12 cellular contexts compared by ENCODE assay signal in genomic region chr6:144314003-144314485, GRCh38. TPM values are rescaled to one million over a fixed set of nuclear protein-coding genes. Genes with fewer than 3 reads are reported as not detected.
DNase-seq lines count a peak whose midpoint lies in the region; ATAC-seq, FAIRE-seq and TF ChIP-seq lines count a peak whose summit lies in the region.
"Had no signal": no experiment of that assay in that cellular context is flagged by ENCODE, and none has a peak within 500 bp of the region (broad histone marks: within the 10 kb centered on the region; RNA-seq: fewer than 3 reads in every experiment).

No MANE protein-coding gene starts in this region.

- POLR2A ChIA-PET in activated CD4-positive, alpha-beta T cell treated with anti-CD3 and anti-CD28 coated beads for 36 hours (lab: Charles Lee) = no interaction called here
- POLR2A ChIA-PET in HEK293T (lab: Yijun Ruan, JAX) = interaction anchor here (0.6 kb wide), 1 partner anchor 14 kb away, joined by 3 read pairs; no protein-coding TSS in a partner anchor

- no peak overlapping the region for H3K27ac Mint-ChIP-seq in astrocyte (ENCODE audit: unreplicated experiment)
- H3K27ac Mint-ChIP-seq in activated CD4-positive, alpha-beta T cell treated with anti-CD3 and anti-CD28 coated beads for 36 hours = no peak overlapping the region
- no peak overlapping the region for H3K27ac Mint-ChIP-seq in HFFc6
- H3K27ac Mint-ChIP-seq: memory B cell had no signal

- no peak for FAIRE-seq in astrocyte (lab: Jason Lieb, UNC)
- no peak for FAIRE-seq in pancreas (lab: Jason Lieb, UNC)
- FAIRE-seq: GM12878 had no signal

- peak overlapping the region; percentile 54 for H2AFZ ChIP-seq in astrocyte (ENCODE audit: low read depth, low read length)

- WGBS in pancreas, 2 donors = 49 to 51% methylated on average over 5 of the region's 5 CpGs

- no peak overlapping the region for H3K9ac ChIP-seq in astrocyte (ENCODE audit: low read length)

- ATAC-seq in Right ventricle myocardium superior (ENCODE audit: poor library complexity) (peak; percentile 83), pancreas (peak; percentile 39 to 62 (median 54))
- ATAC-seq in activated CD4-positive, alpha-beta T cell treated with anti-CD3 and anti-CD28 coated beads for 36 hours = no peak
- ATAC-seq: GM12878 had no signal

- TF ChIP-seq CTCF in AG09319 (IDR thresholded peaks at IDR 0.05; ENCODE audit: low read depth, low read length) (no peak), astrocyte (IDR thresholded peaks at IDR 0.05; ENCODE audit: insufficient read depth, low read depth, low read length) (no peak), pancreas (IDR thresholded peaks at IDR 0.05) (no peak), GM10266 (IDR thresholded peaks at IDR 0.05; ENCODE audit: control insufficient read depth, insufficient read depth, low read depth, missing control alignments) (no peak), HFFc6 (IDR thresholded peaks at IDR 0.05) (no peak)

- H3K27me3 ChIP-seq in astrocyte (ENCODE audit: insufficient read depth, low read length) (no peaks in the 10 kb centered on the region), pancreas (no peaks in the 10 kb centered on the region)

- peaks cover 28% of the 10 kb centered on the region for H4K20me1 ChIP-seq in astrocyte (ENCODE audit: insufficient read depth, low read length)

- H3K9me3 Mint-ChIP-seq in astrocyte (ENCODE audit: unreplicated experiment) (no peaks in the 10 kb centered on the region), HFFc6 (no peaks in the 10 kb centered on the region)
- H3K9me3 Mint-ChIP-seq in activated CD4-positive, alpha-beta T cell treated with anti-CD3 and anti-CD28 coated beads for 36 hours (ENCODE audit: low read depth) = no peaks in the 10 kb centered on the region
- H3K9me3 Mint-ChIP-seq: memory B cell had no signal

- H3K4me3 ChIP-seq in astrocyte (ENCODE audit: insufficient read depth, low read depth, low read length) (no peak overlapping the region), pancreas (no peak overlapping the region)
- H3K4me3 ChIP-seq: GM12878 had no signal

- H3K4me3 Mint-ChIP-seq in astrocyte (ENCODE audit: unreplicated experiment) = no peak overlapping the region
- no peak overlapping the region for H3K4me3 Mint-ChIP-seq in activated CD4-positive, alpha-beta T cell treated with anti-CD3 and anti-CD28 coated beads for 36 hours
- H3K4me3 Mint-ChIP-seq in HFFc6 = no peak overlapping the region
- H3K4me3 Mint-ChIP-seq: memory B cell had no signal

- H3K4me1 Mint-ChIP-seq in astrocyte (ENCODE audit: low read depth, unreplicated experiment) (no peaks in the 10 kb centered on the region), HFFc6 (ENCODE audit: low read depth) (peaks cover 52% of the 10 kb centered on the region)
- H3K4me1 Mint-ChIP-seq in activated CD4-positive, alpha-beta T cell treated with anti-CD3 and anti-CD28 coated beads for 36 hours = peaks cover 11% of the 10 kb centered on the region

- H3K36me3 ChIP-seq in astrocyte (ENCODE audit: insufficient read depth, low read length) = no peaks in the 10 kb centered on the region
- H3K36me3 ChIP-seq in pancreas = no peaks in the 10 kb centered on the region

- H3K9me3 ChIP-seq in astrocyte (ENCODE audit: insufficient read depth, low read depth, low read length) (no peaks in the 10 kb centered on the region), pancreas (no peaks in the 10 kb centered on the region)

- H3K4me2 ChIP-seq in astrocyte (ENCODE audit: low read length) = no peak overlapping the region

- H3K27me3 Mint-ChIP-seq in astrocyte (ENCODE audit: low read depth, unreplicated experiment) (no peaks in the 10 kb centered on the region), HFFc6 (ENCODE audit: insufficient read depth) (no peaks in the 10 kb centered on the region; the same call in 1 of the 2 replicates)
- peaks cover 2% of the 10 kb centered on the region for H3K27me3 Mint-ChIP-seq in activated CD4-positive, alpha-beta T cell treated with anti-CD3 and anti-CD28 coated beads for 36 hours

- CTCF ChIA-PET in activated CD4-positive, alpha-beta T cell treated with anti-CD3 and anti-CD28 coated beads for 36 hours (lab: Charles Lee) = interaction anchor here (0.6 to 0.8 kb wide), 2 partner anchors 14 to 21 kb away, joined by 3 read pairs; no protein-coding TSS in a partner anchor
- CTCF ChIA-PET in HEK293T (lab: Yijun Ruan, JAX) = interaction anchor here (0.6 to 0.7 kb wide), 2 partner anchors 188 to 866 kb away, joined by 3 to 6 read pairs; no protein-coding TSS in a partner anchor

- intact Hi-C loops in Right ventricle myocardium superior (cut with DNase I) = no loop called here
- intact Hi-C loops in pancreas (cut with DNase I) = no loop called here
- intact Hi-C loops in activated CD4-positive, alpha-beta T cell treated with anti-CD3 and anti-CD28 coated beads for 36 hours (cut with DNase I, micrococcal nuclease) = no loop called here

- H3K79me2 ChIP-seq in astrocyte (ENCODE audit: insufficient read depth, low read length) = peaks cover 23% of the 10 kb centered on the region

- no peak overlapping the region for H3K27ac ChIP-seq in astrocyte (ENCODE audit: low read depth, low read length)
- H3K27ac ChIP-seq in pancreas = peak overlapping the region in 2 of 4 donors; percentile 30 to 44

- H3K4me1 ChIP-seq in astrocyte (ENCODE audit: insufficient read depth, low read length) (no peaks in the 10 kb centered on the region), pancreas (peaks cover 36 to 56% (median 55%) of the 10 kb centered on the region in 3 donors)

- DNase-seq in AG09319 (ENCODE audit: extremely low read depth, low read depth) = peak; percentile 29
- DNase-seq in astrocyte (ENCODE audit: low read depth) = peak; percentile 66
- peak; percentile 78 for DNase-seq in Right ventricle myocardium superior
- peak in 3 of 6 donors; percentile 24 to 47 (median 43) for DNase-seq in pancreas
- DNase-seq in activated CD4-positive, alpha-beta T cell treated with anti-CD3 and anti-CD28 coated beads for 36 hours = no peak
- no peak for DNase-seq in GM10266 (ENCODE audit: extremely low spot score)
- no peak for DNase-seq in HEK293T (ENCODE audit: extremely low spot score)
- DNase-seq in HFFc6 = no peak
- DNase-seq: NCI-H1048, SHP77 had no signal

- peaks cover under 1% of the 10 kb centered on the region for H3K36me3 Mint-ChIP-seq in astrocyte (ENCODE audit: low read depth, unreplicated experiment)
- no peaks in the 10 kb centered on the region for H3K36me3 Mint-ChIP-seq in activated CD4-positive, alpha-beta T cell treated with anti-CD3 and anti-CD28 coated beads for 36 hours (ENCODE audit: low read depth)
- peaks cover 14% of the 10 kb centered on the region for H3K36me3 Mint-ChIP-seq in HFFc6 (ENCODE audit: low read depth)
- H3K36me3 Mint-ChIP-seq: memory B cell had no signal

TF ChIP-seq in HEK293T, 16 proteins besides CTCF, POLR2A, EP300 and RAD21:
- no peak for TF ChIP-seq FOXM1 (IDR thresholded peaks at IDR 0.05; ENCODE audit: borderline replicate concordance)
- no peak for TF ChIP-seq ELF4 (IDR thresholded peaks at IDR 0.05)
- TF ChIP-seq CTBP1 (IDR thresholded peaks at IDR 0.05; ENCODE audit: borderline replicate concordance) = no peak
- TF ChIP-seq L3MBTL2 (conservative IDR thresholded peaks at IDR 0.05) = no peak

RNA-seq across cellular contexts. Expression of gene UTRN, which starts 28.9 kb away (rescaled TPM):
- total RNA-seq in astrocyte = 62.1 and 86.3 TPM in 2 replicates
- 65.8 TPM for total RNA-seq in Right ventricle myocardium superior
- 100 to 1,000 TPM in 1 of 6 donors, 10 to 100 TPM in 5; 80.6 to 116 (median 84.8) TPM for total RNA-seq in pancreas
- polyA plus RNA-seq in pancreas = 10 to 100 TPM in 1 of 2 donors, 1 to 10 TPM in 1; 10.0 to 19.3 TPM
- 10 to 100 TPM; 43.4 to 46.2 TPM for total RNA-seq in activated CD4-positive, alpha-beta T cell treated with anti-CD3 and anti-CD28 coated beads for 36 hours
- 100 to 1,000 TPM in 5 of 6 experiments, 10 to 100 TPM in 1; 99.6 to 116 (median 109) TPM for total RNA-seq in HFFc6 (2021; fragmentation: NEBNext Ultra II Directional; extraction: Animal tissue kit (Norgen Biotek cat#: 25700))

Comparison
In these comparisons a context has a peak if more than half of its experiments do, and no peak if none do; other contexts are left out.
1. DNase-seq: peak in AG09319 (single experiment), astrocyte (single experiment) and Right ventricle myocardium superior (single experiment); none in activated CD4-positive, alpha-beta T cell treated with anti-CD3 and anti-CD28 coated beads for 36 hours (single experiment), GM10266 (single experiment), HEK293T (single experiment) and HFFc6 (single experiment).